Comparison of ENCODE assay signal across 25 cellular contexts in the genomic region with DNA sequence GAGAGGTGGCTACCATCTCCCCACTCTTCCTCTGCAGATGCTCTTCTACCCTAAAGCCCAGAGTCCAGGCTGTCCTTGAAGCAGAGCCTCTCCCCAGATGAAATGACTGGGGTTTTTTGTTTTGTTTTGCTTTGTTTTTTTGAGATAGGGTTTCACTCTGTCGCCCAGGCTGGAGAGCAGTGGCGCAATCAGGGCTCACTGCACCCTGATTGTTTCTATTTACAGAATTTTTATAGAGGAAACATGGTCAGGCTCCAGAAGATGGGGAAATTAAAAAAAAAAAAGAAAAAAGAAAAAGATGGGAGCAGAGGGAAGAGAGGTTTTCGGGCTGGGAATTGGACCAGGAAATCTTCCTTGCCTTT. TPM values are rescaled to one million over a fixed set of nuclear protein-coding genes. Genes with fewer than 3 reads are reported as not detected.
DNase-seq lines count a peak whose midpoint lies in the region; ATAC-seq and TF ChIP-seq lines count a peak whose summit lies in the region.
"Had no signal": no experiment of that assay in that cellular context is flagged by ENCODE, and none has a peak within 500 bp of the region (broad histone marks: within the 10 kb centered on the region; RNA-seq: fewer than 3 reads in every experiment).

No MANE protein-coding gene starts in this region.

- peak overlapping the region; percentile 50 for H3K4me2 ChIP-seq in neural progenitor cell

- no peak overlapping the region for H3K27ac Mint-ChIP-seq in neural progenitor cell
- no peak overlapping the region for H3K27ac Mint-ChIP-seq in activated naive CD4-positive, alpha-beta T cell treated with anti-CD3 and anti-CD28 coated beads, Interleukin-2, amount 10 ng/mL, durations not matched to agents 7 days and 5 days
- H3K27ac Mint-ChIP-seq: CD8-positive, alpha-beta T cell had no signal

- no peaks in the 10 kb centered on the region; the same call in 1 of the 2 replicates for H3K36me3 ChIP-seq in HUES64 (ENCODE audit: insufficient read depth, low read length)
- H3K36me3 ChIP-seq in neural progenitor cell = no peaks in the 10 kb centered on the region
- H3K36me3 ChIP-seq: lower lobe of right lung, stomach, upper lobe of right lung had no signal

- peak overlapping the region; percentile 19; the same call in 1 of the 2 replicates for H3K27ac ChIP-seq in HUES64 (ENCODE audit: low read depth, low read length)
- H3K27ac ChIP-seq in neural progenitor cell = no peak overlapping the region
- H3K27ac ChIP-seq: lower lobe of right lung, stomach, upper lobe of right lung had no signal

- ATAC-seq in HG02610 (IDR thresholded peaks at IDR 0.05; ENCODE audit: unreplicated experiment) (no peak), GM21423 (IDR thresholded peaks at IDR 0.05; ENCODE audit: unreplicated experiment) (no peak)
- ATAC-seq: CD8-positive, alpha-beta T cell; lower lobe of right lung; PC-3; upper lobe of right lung had no signal

- no peak overlapping the region for H3K4me3 Mint-ChIP-seq in neural progenitor cell
- no peak overlapping the region for H3K4me3 Mint-ChIP-seq in activated naive CD4-positive, alpha-beta T cell treated with anti-CD3 and anti-CD28 coated beads, Interleukin-2, amount 10 ng/mL, durations not matched to agents 7 days and 5 days
- H3K4me3 Mint-ChIP-seq: CD8-positive, alpha-beta T cell had no signal

- H3K27me3 Mint-ChIP-seq in neural progenitor cell (ENCODE audit: insufficient read depth, low read depth) = no peaks in the 10 kb centered on the region
- H3K27me3 Mint-ChIP-seq in activated naive CD4-positive, alpha-beta T cell treated with anti-CD3 and anti-CD28 coated beads, Interleukin-2, amount 10 ng/mL, durations not matched to agents 7 days and 5 days = no peaks in the 10 kb centered on the region

- H3K36me3 Mint-ChIP-seq in neural progenitor cell = no peaks in the 10 kb centered on the region
- H3K36me3 Mint-ChIP-seq in activated naive CD4-positive, alpha-beta T cell treated with anti-CD3 and anti-CD28 coated beads, Interleukin-2, amount 10 ng/mL, durations not matched to agents 7 days and 5 days = no peaks in the 10 kb centered on the region
- H3K36me3 Mint-ChIP-seq: CD8-positive, alpha-beta T cell had no signal

- H3K27me3 ChIP-seq in HUES64 (ENCODE audit: insufficient read depth, low read length) = no peaks in the 10 kb centered on the region
- no peaks in the 10 kb centered on the region for H3K27me3 ChIP-seq in neural progenitor cell
- H3K27me3 ChIP-seq: stomach, upper lobe of right lung had no signal

- peak overlapping the region; percentile 45 for H2AFZ ChIP-seq in neural progenitor cell (replicated peaks)

- peaks cover 17% of the 10 kb centered on the region; the same call in 1 of the 2 replicates for H3K4me1 ChIP-seq in HUES64 (ENCODE audit: insufficient read depth, low read length)
- peaks cover 13% of the 10 kb centered on the region for H3K4me1 ChIP-seq in neural progenitor cell
- H3K4me1 ChIP-seq: lower lobe of right lung, stomach, upper lobe of right lung had no signal

- H3K9ac ChIP-seq in HUES64 (ENCODE audit: low read depth, low read length) (no peak overlapping the region), neural progenitor cell (no peak overlapping the region)

- H3K9me3 ChIP-seq in HUES64 (ENCODE audit: insufficient read depth, low read depth, low read length) = no peaks in the 10 kb centered on the region
- H3K9me3 ChIP-seq in neural progenitor cell (ENCODE audit: low read depth) = no peaks in the 10 kb centered on the region
- H3K9me3 ChIP-seq: lower lobe of right lung, stomach, upper lobe of right lung had no signal

- CTCF ChIA-PET in activated naive CD4-positive, alpha-beta T cell treated with anti-CD3 and anti-CD28 coated beads, Interleukin-2, amount 10 ng/mL, durations not matched to agents 7 days and 5 days (lab: Charles Lee) = no interaction called here

- no peak for TF ChIP-seq CTCF in AG09309 (IDR thresholded peaks at IDR 0.05; ENCODE audit: control insufficient read depth, insufficient read depth, low read depth, low read length, missing control alignments)
- no peak for TF ChIP-seq CTCF in choroid plexus epithelial cell (conservative IDR thresholded peaks at IDR 0.05; ENCODE audit: low read depth, low read length)
- TF ChIP-seq CTCF in neural progenitor cell (IDR thresholded peaks at IDR 0.05) = no peak

- peaks cover 15% of the 10 kb centered on the region for H3F3A ChIP-seq in neural progenitor cell (ENCODE audit: low read depth)

- H3K9me3 Mint-ChIP-seq in neural progenitor cell = no peaks in the 10 kb centered on the region
- no peaks in the 10 kb centered on the region for H3K9me3 Mint-ChIP-seq in activated naive CD4-positive, alpha-beta T cell treated with anti-CD3 and anti-CD28 coated beads, Interleukin-2, amount 10 ng/mL, durations not matched to agents 7 days and 5 days
- H3K9me3 Mint-ChIP-seq: CD8-positive, alpha-beta T cell had no signal

- H3K79me2 ChIP-seq in neural progenitor cell (ENCODE audit: low read depth) = no peaks in the 10 kb centered on the region

- H3K4me1 Mint-ChIP-seq in neural progenitor cell = peaks cover 7% of the 10 kb centered on the region
- no peaks in the 10 kb centered on the region for H3K4me1 Mint-ChIP-seq in activated naive CD4-positive, alpha-beta T cell treated with anti-CD3 and anti-CD28 coated beads, Interleukin-2, amount 10 ng/mL, durations not matched to agents 7 days and 5 days

- H4K20me1 ChIP-seq in neural progenitor cell (ENCODE audit: low read depth) = no peaks in the 10 kb centered on the region

- 94% methylated on average over 3 of the region's 3 CpGs for WGBS in HUES64

- DNase-seq in AG09309 (ENCODE audit: low read depth) (peak; percentile 14), choroid plexus epithelial cell (ENCODE audit: low read depth) (peak; percentile 11), neural progenitor cell (ENCODE audit: low spot score) (no peak), hypothalamus (lab: John Stamatoyannopoulos, UW) (no peak)
- DNase-seq in activated naive CD4-positive, alpha-beta T cell treated with anti-CD3 and anti-CD28 coated beads, Interleukin-2, amount 10 ng/mL, durations not matched to agents 7 days and 5 days = no peak
- DNase-seq: ACHN; activated CD4-positive, alpha-beta T cell treated with anti-CD3 and anti-CD28 coated beads, Interleukin-2, amount 50 U/mL, for 1 hour; activated CD8-positive, alpha-beta memory T cell treated with anti-CD3 and anti-CD28 coated beads, Interleukin-2, amount 50 U/mL, for 4 hours; activated effector memory CD4-positive, alpha-beta T cell treated with anti-CD3 and anti-CD28 coated beads, Interleukin-2, amount 50 U/mL, for 16 hours; amygdala; caudate nucleus; CD8-positive, alpha-beta T cell; head of caudate nucleus; islet precursor cell; Kasumi-1; lower lobe of right lung; NCI-H1417 treated with DMSO at 0.1 percent for 48 hours; NCI-H774; PC-3; stimulated activated CD4-positive, alpha-beta T cell treated with anti-CD3 and anti-CD28 coated beads, Interleukin-2, amount 100 ng/mL, for 48 hours; stomach; upper lobe of right lung had no signal

- no peak overlapping the region for H3K4me3 ChIP-seq in AG09309 (ENCODE audit: control insufficient read depth, low read depth, low read length)
- no peak overlapping the region for H3K4me3 ChIP-seq in HUES64 (ENCODE audit: low read length)
- H3K4me3 ChIP-seq in choroid plexus epithelial cell (ENCODE audit: low read depth, low read length) = no peak overlapping the region
- no peak overlapping the region for H3K4me3 ChIP-seq in neural progenitor cell
- H3K4me3 ChIP-seq: lower lobe of right lung, stomach, upper lobe of right lung had no signal

RNA-seq across cellular contexts. Expression of a gene that starts 43.7 kb away (rescaled TPM):
- 48.9 TPM for polyA plus RNA-seq in HUES64 (2013, experiment 1 of 2)
- 49.6 TPM for polyA plus RNA-seq in HUES64 (2013, experiment 2 of 2)
- total RNA-seq in neural progenitor cell (ENCODE audit: low replicate concordance) = 42.6 and 47.1 TPM in 2 replicates

Comparison
In these comparisons a context has a peak if more than half of its experiments do, and no peak if none do; other contexts are left out.
1. DNase-seq: peak in AG09309 (single experiment) and choroid plexus epithelial cell (single experiment); none in neural progenitor cell (single experiment), activated naive CD4-positive, alpha-beta T cell treated with anti-CD3 and anti-CD28 coated beads, Interleukin-2, amount 10 ng/mL, durations not matched to agents 7 days and 5 days (single experiment) and hypothalamus (0 of 51).